ENCODE assay signal across 21 cellular contexts in genomic region chr22:50018608-50019291, GRCh38. TPM values are rescaled to one million over a fixed set of nuclear protein-coding genes. Genes with fewer than 3 reads are reported as not detected.
DNase-seq lines count a peak whose midpoint lies in the region; ATAC-seq and TF ChIP-seq lines count a peak whose summit lies in the region.
"Had no signal": no experiment of that assay in that cellular context is flagged by ENCODE, and none has a peak within 500 bp of the region (broad histone marks: within the 10 kb centered on the region; RNA-seq: fewer than 3 reads in every experiment).

No MANE protein-coding gene starts in this region.

- peak overlapping the region; percentile 58 to 96 (median 92) for H3K27ac Mint-ChIP-seq in CD8-positive, alpha-beta memory T cell
- H3K27ac Mint-ChIP-seq in activated T-helper 17 cell treated with anti-CD3 and anti-CD28 coated beads, Interleukin-2, amount 50 U/mL, for 72 hours, result peak overlapping the region; percentile 41
- peak overlapping the region in 1 of 2 donors; percentile 6 for H3K27ac Mint-ChIP-seq in natural killer cell
- H3K27ac Mint-ChIP-seq: dendritic cell treated with granulocyte-macrophage colony-stimulating factor and Interleukin-4, amounts not matched to agents 40 ng/mL and 50 ng/mL, for 4 days; GM23338 had no signal

- POLR2A ChIA-PET in CD8-positive, alpha-beta memory T cell (lab: Charles Lee), result interaction anchor here (0.7 kb wide), 1 partner anchor 252 kb away, joined by 4 read pairs; no protein-coding TSS in a partner anchor

- intact Hi-C loops in natural killer cell (cut with micrococcal nuclease), result no loop called here

- H3K9me3 ChIP-seq in CD8-positive, alpha-beta memory T cell (ENCODE audit: low read length), result no peaks in the 10 kb centered on the region
- H3K9me3 ChIP-seq: SJCRH30 had no signal

- CTCF ChIA-PET in CD8-positive, alpha-beta memory T cell (lab: Charles Lee), result interaction anchor here (1.0 to 1.7 kb wide), 5 partner anchors 9 to 88 kb away, joined by 4 to 8 read pairs (median 5); no protein-coding TSS in a partner anchor

- H3K4me3 ChIP-seq in CD8-positive, alpha-beta memory T cell (ENCODE audit: low read length), result peak overlapping the region; percentile 23
- H3K4me3 ChIP-seq: GM23338, SJCRH30 had no signal

- H3K4me1 ChIP-seq in CD8-positive, alpha-beta memory T cell (ENCODE audit: insufficient read depth, low read length), result peaks cover 43% of the 10 kb centered on the region
- H3K4me1 ChIP-seq: SJCRH30 had no signal

- no peak for DNase-seq in activated CD4-positive, CD25-positive, alpha-beta regulatory T cell treated with anti-CD3 and anti-CD28 coated beads, Interleukin-2, amount 50 U/mL, for 72 hours
- peak in 3 of 5 donors; percentile 34 to 74 (median 59) for DNase-seq in CD8-positive, alpha-beta memory T cell
- DNase-seq in natural killer cell, result no peak
- DNase-seq in NCI-H748 treated with DMSO at 0.1 percent for 48 hours (lab: John Stamatoyannopoulos, UW), result no peak
- no peak for DNase-seq in NCI-H446 (lab: John Stamatoyannopoulos, UW)
- DNase-seq in DMS53 (lab: John Stamatoyannopoulos, UW), result no peak
- DNase-seq: EL, KBM-7, NCI-H1436, NCI-H524, OCI-M1, SJCRH30, trophoblast cell had no signal

- no peaks in the 10 kb centered on the region for H3K9me3 Mint-ChIP-seq in CD8-positive, alpha-beta memory T cell
- no peaks in the 10 kb centered on the region for H3K9me3 Mint-ChIP-seq in activated T-helper 17 cell treated with anti-CD3 and anti-CD28 coated beads, Interleukin-2, amount 50 U/mL, for 72 hours
- no peaks in the 10 kb centered on the region for H3K9me3 Mint-ChIP-seq in natural killer cell
- H3K9me3 Mint-ChIP-seq: dendritic cell treated with granulocyte-macrophage colony-stimulating factor and Interleukin-4, amounts not matched to agents 40 ng/mL and 50 ng/mL, for 4 days; GM23338 had no signal

- peak overlapping the region; percentile 9 for H3K27ac ChIP-seq in CD8-positive, alpha-beta memory T cell (ENCODE audit: low read depth, low read length)
- H3K27ac ChIP-seq: HL-60, SJCRH30 had no signal

- peaks cover 0 to 7% (median 6%) of the 10 kb centered on the region in 3 donors for H3K4me1 Mint-ChIP-seq in CD8-positive, alpha-beta memory T cell
- peaks cover 26% of the 10 kb centered on the region for H3K4me1 Mint-ChIP-seq in activated T-helper 17 cell treated with anti-CD3 and anti-CD28 coated beads, Interleukin-2, amount 50 U/mL, for 72 hours
- peaks cover 13 to 24% of the 10 kb centered on the region in 2 donors for H3K4me1 Mint-ChIP-seq in natural killer cell
- H3K4me1 Mint-ChIP-seq: GM23338 had no signal

- H3K27me3 ChIP-seq in CD8-positive, alpha-beta memory T cell (ENCODE audit: insufficient read depth, low read length, poor library complexity, severe bottlenecking), result no peaks in the 10 kb centered on the region
- H3K27me3 ChIP-seq: SJCRH30 had no signal

- TF ChIP-seq CTCF in natural killer cell (IDR thresholded peaks at IDR 0.05), result no peak

- H3K36me3 Mint-ChIP-seq in CD8-positive, alpha-beta memory T cell, result peaks cover 0 to 1% (median 0%) of the 10 kb centered on the region in 3 donors
- peaks cover 5% of the 10 kb centered on the region for H3K36me3 Mint-ChIP-seq in activated T-helper 17 cell treated with anti-CD3 and anti-CD28 coated beads, Interleukin-2, amount 50 U/mL, for 72 hours (ENCODE audit: low read depth)
- no peaks in the 10 kb centered on the region for H3K36me3 Mint-ChIP-seq in natural killer cell

- peak overlapping the region; percentile 53 to 85 (median 76) for H3K4me3 Mint-ChIP-seq in CD8-positive, alpha-beta memory T cell
- no peak overlapping the region for H3K4me3 Mint-ChIP-seq in activated T-helper 17 cell treated with anti-CD3 and anti-CD28 coated beads, Interleukin-2, amount 50 U/mL, for 72 hours
- no peak overlapping the region for H3K4me3 Mint-ChIP-seq in natural killer cell
- H3K4me3 Mint-ChIP-seq: dendritic cell treated with granulocyte-macrophage colony-stimulating factor and Interleukin-4, amounts not matched to agents 40 ng/mL and 50 ng/mL, for 4 days; GM23338 had no signal

- no peaks in the 10 kb centered on the region for H3K36me3 ChIP-seq in CD8-positive, alpha-beta memory T cell (ENCODE audit: insufficient read depth, low read length)
- H3K36me3 ChIP-seq: SJCRH30 had no signal

- peak; percentile 78 to 82 for ATAC-seq in activated CD4-positive, CD25-positive, alpha-beta regulatory T cell treated with anti-CD3 and anti-CD28 coated beads, Interleukin-2, amount 50 U/mL, for 24 hours
- ATAC-seq in activated T-helper 17 cell treated with anti-CD3 and anti-CD28 coated beads, Interleukin-2, amount 50 U/mL, for 72 hours (replicated peaks), result peak; percentile 62
- ATAC-seq in natural killer cell, result peak; percentile 54 to 68 (median 68)
- ATAC-seq: GM23338 had no signal

- H3K27me3 Mint-ChIP-seq in CD8-positive, alpha-beta memory T cell, result no peaks in the 10 kb centered on the region
- no peaks in the 10 kb centered on the region for H3K27me3 Mint-ChIP-seq in activated T-helper 17 cell treated with anti-CD3 and anti-CD28 coated beads, Interleukin-2, amount 50 U/mL, for 72 hours
- peaks cover 0 to 9% of the 10 kb centered on the region in 2 donors for H3K27me3 Mint-ChIP-seq in natural killer cell (ENCODE audit: low read depth in 2 of 2)

RNA-seq across cellular contexts. Expression of gene IL17REL, which starts 6.2 kb away (rescaled TPM):
- total RNA-seq in CD8-positive, alpha-beta memory T cell, result under 1 TPM; 0.20 to 0.29 TPM
- not detected for polyA plus RNA-seq in CD8-positive, alpha-beta memory T cell
- total RNA-seq in activated T-helper 17 cell treated with anti-CD3 and anti-CD28 coated beads, Interleukin-2, amount 50 U/mL, for 72 hours, result under 1 TPM; 0.09 to 0.42 TPM
- total RNA-seq in natural killer cell, result not detected
- total RNA-seq: glomerular endothelial cell, lung microvascular endothelial cell, SJCRH30 had no signal
- polyA plus RNA-seq: esophagus, GM23338 had no signal

RNA-seq across cellular contexts. Expression of gene TTLL8, which starts 39.3 kb away (rescaled TPM):
- total RNA-seq in CD8-positive, alpha-beta memory T cell, result not detected
- polyA plus RNA-seq in CD8-positive, alpha-beta memory T cell, result not detected
- not detected for total RNA-seq in activated T-helper 17 cell treated with anti-CD3 and anti-CD28 coated beads, Interleukin-2, amount 50 U/mL, for 72 hours
- not detected for total RNA-seq in natural killer cell
- total RNA-seq: glomerular endothelial cell, GM23338, lung microvascular endothelial cell, SJCRH30 had no signal
- polyA plus RNA-seq: esophagus, GM23338 had no signal

RNA-seq across cellular contexts. Expression of gene PIM3, which starts 58.2 kb away (rescaled TPM):
- total RNA-seq in CD8-positive, alpha-beta memory T cell, result 100 to 1,000 TPM; 202 to 227 TPM
- 39.3 TPM for polyA plus RNA-seq in CD8-positive, alpha-beta memory T cell
- total RNA-seq in activated T-helper 17 cell treated with anti-CD3 and anti-CD28 coated beads, Interleukin-2, amount 50 U/mL, for 72 hours, result 100 to 1,000 TPM in 1 of 2 donors, 10 to 100 TPM in 1; 94.8 to 235 TPM
- 100 to 1,000 TPM; 107 to 130 (median 129) TPM for total RNA-seq in natural killer cell

Comparison
In these comparisons a context has a peak if more than half of its experiments do, and no peak if none do; other contexts are left out.
1. DNase-seq: peak in CD8-positive, alpha-beta memory T cell (3 of 5); none in activated CD4-positive, CD25-positive, alpha-beta regulatory T cell treated with anti-CD3 and anti-CD28 coated beads, Interleukin-2, amount 50 U/mL, for 72 hours (single experiment), natural killer cell (single experiment), NCI-H748 treated with DMSO at 0.1 percent for 48 hours (single experiment), NCI-H446 (0 of 2) and DMS53 (single experiment).
2. H3K4me3 Mint-ChIP-seq: peak in CD8-positive, alpha-beta memory T cell (7 of 7); none in activated T-helper 17 cell treated with anti-CD3 and anti-CD28 coated beads, Interleukin-2, amount 50 U/mL, for 72 hours (single experiment) and natural killer cell (single experiment).
3. Peak in every context shown above with its lines, with median percentiles within 50 percentile points of each other: ATAC-seq.